Comparison of ENCODE assay signal across 11 cellular contexts in genomic region chr10:77566914-77567566, GRCh38.
"Had no signal": no experiment of that assay in that cellular context is flagged by ENCODE, and none has a peak within 500 bp of the region (broad histone marks: within the 10 kb centered on the region; RNA-seq: fewer than 3 reads in every experiment).

No MANE protein-coding gene starts in this region.

- DNase-seq: activated CD4-positive, alpha-beta T cell treated with anti-CD3 and anti-CD28 coated beads for 1 hour; activated CD4-positive, alpha-beta T cell treated with anti-CD3 and anti-CD28 coated beads, Interleukin-2, amount 50 U/mL, for 48 hours; activated CD8-positive, alpha-beta memory T cell treated with anti-CD3 and anti-CD28 coated beads, Interleukin-2, amount 10 ng/mL, durations not matched to agents 7 days and 5 days; cerebellar nuclear complex; endodermal cell; erythroblast; left cardiac atrium; stimulated activated CD4-positive, alpha-beta T cell treated with anti-CD3 and anti-CD28 coated beads, Interleukin-4, amount 100 ng/mL, for 4 hours; stomach; thyroid gland; uterus had no signal

- H3K36me3 ChIP-seq: stomach, thyroid gland, uterus had no signal

- H3K4me1 ChIP-seq: thyroid gland had no signal

- H3K9me3 ChIP-seq: stomach, thyroid gland, uterus had no signal

- ATAC-seq: activated CD8-positive, alpha-beta memory T cell treated with anti-CD3 and anti-CD28 coated beads, Interleukin-2, amount 10 ng/mL, durations not matched to agents 7 days and 5 days had no signal

- H3K4me3 ChIP-seq: stomach, thyroid gland, uterus had no signal

- H3K27me3 ChIP-seq: thyroid gland, uterus had no signal

- H3K27ac ChIP-seq: thyroid gland had no signal
